ENCODE assay signal across 1 cellular context in the genomic region with DNA sequence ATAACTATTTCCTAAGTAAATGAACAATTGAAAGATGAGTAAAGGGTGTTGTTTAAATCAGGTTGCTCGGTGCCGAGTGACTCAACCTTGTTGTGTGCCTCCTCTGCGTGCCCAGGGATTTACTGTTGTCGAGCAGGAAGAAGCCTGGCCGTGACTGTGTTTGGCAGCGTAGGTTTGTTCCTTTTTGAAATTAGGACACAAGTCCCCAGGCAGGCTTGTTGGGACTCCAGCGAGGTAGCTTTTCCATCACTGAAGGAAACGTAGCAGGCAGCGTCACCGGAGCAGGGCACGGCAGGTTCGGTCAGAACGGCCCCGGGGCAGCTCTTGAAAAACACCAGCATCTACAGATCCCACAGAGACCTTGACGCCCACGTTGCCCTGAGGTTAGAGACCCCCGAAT.
TF ChIP-seq lines count a peak whose summit lies in the region.

No MANE protein-coding gene starts in this region.

TF ChIP-seq in A549, 52 proteins besides CTCF, POLR2A, EP300 and RAD21 (continued from another document):
- TF ChIP-seq, protein P1, sequence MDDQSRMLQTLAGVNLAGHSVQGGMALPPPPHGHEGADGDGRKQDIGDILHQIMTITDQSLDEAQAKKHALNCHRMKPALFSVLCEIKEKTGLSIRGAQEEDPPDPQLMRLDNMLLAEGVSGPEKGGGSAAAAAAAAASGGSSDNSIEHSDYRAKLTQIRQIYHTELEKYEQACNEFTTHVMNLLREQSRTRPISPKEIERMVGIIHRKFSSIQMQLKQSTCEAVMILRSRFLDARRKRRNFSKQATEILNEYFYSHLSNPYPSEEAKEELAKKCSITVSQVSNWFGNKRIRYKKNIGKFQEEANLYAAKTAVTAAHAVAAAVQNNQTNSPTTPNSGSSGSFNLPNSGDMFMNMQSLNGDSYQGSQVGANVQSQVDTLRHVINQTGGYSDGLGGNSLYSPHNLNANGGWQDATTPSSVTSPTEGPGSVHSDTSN (IDR thresholded peaks at IDR 0.05), result no peak
